8 cellular contexts compared by ENCODE assay signal in the genomic region with DNA sequence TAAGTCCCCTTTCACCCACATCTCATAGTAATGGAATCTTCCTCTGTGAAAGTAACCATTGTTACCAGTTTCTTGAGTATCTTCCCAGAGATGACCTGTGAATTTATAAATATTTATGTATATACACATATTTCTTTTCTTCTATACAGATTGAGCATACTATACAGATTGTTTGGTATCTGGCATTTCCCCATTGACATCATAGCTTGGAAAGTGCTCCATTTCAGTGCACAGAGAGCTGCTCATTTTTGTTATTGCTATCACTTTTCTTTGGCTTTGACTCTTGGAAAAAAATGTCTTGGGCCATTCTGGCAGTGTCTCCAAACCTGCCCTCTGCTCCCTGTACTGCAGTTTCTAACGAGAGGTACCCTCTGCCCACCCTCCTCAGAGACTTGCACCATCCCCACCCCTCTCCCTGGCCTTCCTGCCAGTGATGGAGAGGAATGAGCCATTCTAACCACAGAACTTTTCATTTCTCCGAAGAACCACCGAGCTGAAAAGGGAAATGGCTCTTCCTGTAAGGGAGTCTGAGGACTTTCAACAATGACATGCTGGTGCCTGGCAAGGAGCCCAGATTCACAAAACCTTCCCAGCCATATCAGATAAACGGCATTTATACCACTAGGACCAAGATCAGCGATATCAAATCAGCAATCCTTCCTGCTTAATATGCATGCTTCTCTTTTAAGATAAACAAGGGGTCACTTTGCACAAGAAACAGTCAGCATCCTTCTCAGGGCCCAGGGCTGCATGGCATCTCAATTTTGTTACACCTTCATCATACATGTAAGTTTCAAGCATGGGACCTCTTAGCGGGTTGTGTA. TPM values are rescaled to one million over a fixed set of nuclear protein-coding genes. Genes with fewer than 3 reads are reported as not detected.
DNase-seq lines count a peak whose midpoint lies in the region; ATAC-seq and TF ChIP-seq lines count a peak whose summit lies in the region.

No MANE protein-coding gene starts in this region.

- H3K4me1 Mint-ChIP-seq in activated T-helper 2 cell treated with anti-CD3 and anti-CD28 coated beads, Interferon-gamma antibody, Interleukin-2, Interleukin-4, amounts not matched to agents 10 μg/mL and 5 μg/mL and 100 μg/mL, durations not matched to agents 14 hours and 24 hours and 36 hours (ENCODE audit: low read depth), result peaks cover 32% of the 10 kb centered on the region
- peaks cover under 1% of the 10 kb centered on the region for H3K4me1 Mint-ChIP-seq in MCF 10A (ENCODE audit: insufficient read depth, unreplicated experiment)

- no TSS peak for BruUV-seq in MCF 10A (replicated peaks; lab: Mats Ljungman, UMichigan)

- intact Hi-C loops in activated T-helper 2 cell treated with anti-CD3 and anti-CD28 coated beads, Interferon-gamma antibody, Interleukin-2, Interleukin-4, amounts not matched to agents 10 μg/mL and 5 μg/mL and 100 μg/mL, durations not matched to agents 14 hours and 24 hours and 36 hours (cut with micrococcal nuclease), result loop anchor here (1.0 kb wide), 1 partner anchor 22 kb away; no protein-coding TSS in a partner anchor
- intact Hi-C loops in left colon (cut with DNase I, micrococcal nuclease), result no loop called here
- intact Hi-C loops in MCF 10A (cut with micrococcal nuclease), result no loop called here

- no peaks in the 10 kb centered on the region for H3K36me3 Mint-ChIP-seq in activated T-helper 2 cell treated with anti-CD3 and anti-CD28 coated beads, Interferon-gamma antibody, Interleukin-2, Interleukin-4, amounts not matched to agents 10 μg/mL and 5 μg/mL and 100 μg/mL, durations not matched to agents 14 hours and 24 hours and 36 hours (ENCODE audit: low read depth)
- no peaks in the 10 kb centered on the region for H3K36me3 Mint-ChIP-seq in MCF 10A (ENCODE audit: insufficient read depth, unreplicated experiment)

- CTCF ChIA-PET in MCF 10A (lab: Yijun Ruan, JAX), result interaction anchor here (0.6 to 1.2 kb wide), 4 partner anchors 19 to 793 kb away, joined by 3 to 4 read pairs (median 3); partner anchors contain the start of gene CCSER2

- H3K27me3 Mint-ChIP-seq in activated T-helper 2 cell treated with anti-CD3 and anti-CD28 coated beads, Interferon-gamma antibody, Interleukin-2, Interleukin-4, amounts not matched to agents 10 μg/mL and 5 μg/mL and 100 μg/mL, durations not matched to agents 14 hours and 24 hours and 36 hours (ENCODE audit: low read depth), result peaks cover 10% of the 10 kb centered on the region
- H3K27me3 Mint-ChIP-seq in MCF 10A (ENCODE audit: insufficient read depth, unreplicated experiment), result no peaks in the 10 kb centered on the region

- peaks cover 4% of the 10 kb centered on the region for H3K9me3 Mint-ChIP-seq in activated T-helper 2 cell treated with anti-CD3 and anti-CD28 coated beads, Interferon-gamma antibody, Interleukin-2, Interleukin-4, amounts not matched to agents 10 μg/mL and 5 μg/mL and 100 μg/mL, durations not matched to agents 14 hours and 24 hours and 36 hours
- no peaks in the 10 kb centered on the region for H3K9me3 Mint-ChIP-seq in MCF 10A (ENCODE audit: unreplicated experiment)

- POLR2A ChIA-PET in MCF 10A (lab: Yijun Ruan, JAX), result no interaction called here

- peak overlapping the region; percentile 10 for H3K27ac Mint-ChIP-seq in activated T-helper 2 cell treated with anti-CD3 and anti-CD28 coated beads, Interferon-gamma antibody, Interleukin-2, Interleukin-4, amounts not matched to agents 10 μg/mL and 5 μg/mL and 100 μg/mL, durations not matched to agents 14 hours and 24 hours and 36 hours
- H3K27ac Mint-ChIP-seq in MCF 10A (ENCODE audit: low read depth, unreplicated experiment), result no peak overlapping the region

- H3K4me3 Mint-ChIP-seq in activated T-helper 2 cell treated with anti-CD3 and anti-CD28 coated beads, Interferon-gamma antibody, Interleukin-2, Interleukin-4, amounts not matched to agents 10 μg/mL and 5 μg/mL and 100 μg/mL, durations not matched to agents 14 hours and 24 hours and 36 hours (ENCODE audit: low read depth), result peak overlapping the region; percentile 5
- H3K4me3 Mint-ChIP-seq in MCF 10A (ENCODE audit: unreplicated experiment), result no peak overlapping the region

- ATAC-seq in GM21367 (IDR thresholded peaks at IDR 0.05; ENCODE audit: unreplicated experiment) (peak; percentile 75), left colon (peak; percentile 74)

- peak; percentile 16 for DNase-seq in AG20443 (ENCODE audit: low spot score)
- DNase-seq in NCI-H2171 treated with DMSO at 0.1 percent for 48 hours (lab: John Stamatoyannopoulos, UW), result peak; percentile 41
- DNase-seq in activated T-helper 2 cell treated with anti-CD3 and anti-CD28 coated beads, Interferon-gamma antibody, Interleukin-2, Interleukin-4, amounts not matched to agents 10 μg/mL and 5 μg/mL and 100 μg/mL, durations not matched to agents 14 hours and 24 hours and 36 hours (ENCODE audit: low spot score), result peak; percentile 29
- DNase-seq in left colon, result peak; percentile 56 to 64
- DNase-seq in NCI-H446 (lab: John Stamatoyannopoulos, UW), result no peak
- DNase-seq in NCI-H1930 (lab: John Stamatoyannopoulos, UW), result no peak
- DNase-seq in MCF 10A (ENCODE audit: unreplicated experiment), result no peak

- TF ChIP-seq CTCF in MCF 10A (IDR thresholded peaks at IDR 0.05; ENCODE audit: unreplicated experiment), result no peak

RNA-seq across cellular contexts. Expression of gene CCSER2, which starts 19.7 kb away (rescaled TPM):
- total RNA-seq in activated T-helper 2 cell treated with anti-CD3 and anti-CD28 coated beads, Interferon-gamma antibody, Interleukin-2, Interleukin-4, amounts not matched to agents 10 μg/mL and 5 μg/mL and 100 μg/mL, durations not matched to agents 14 hours and 24 hours and 36 hours, result 36.4 and 41.4 TPM in 2 replicates
- total RNA-seq in left colon (10 to 100 TPM; 39.4 to 51.2 TPM), MCF 10A (2022) (62.2 and 70.0 TPM in 2 replicates)

Comparison
In these comparisons a context has a peak if more than half of its experiments do, and no peak if none do; other contexts are left out.
1. DNase-seq: peak in AG20443 (single experiment), NCI-H2171 treated with DMSO at 0.1 percent for 48 hours (single experiment), activated T-helper 2 cell treated with anti-CD3 and anti-CD28 coated beads, Interferon-gamma antibody, Interleukin-2, Interleukin-4, amounts not matched to agents 10 μg/mL and 5 μg/mL and 100 μg/mL, durations not matched to agents 14 hours and 24 hours and 36 hours (single experiment) and left colon (2 of 2); none in NCI-H446 (0 of 2), NCI-H1930 (0 of 2) and MCF 10A (single experiment).